In genomic region chr5:59041355-59041754, GRCh38 we compare ENCODE assay signal across 16 cellular contexts.
A peak's percentile ranks its signal among the peaks of the same experiment; 100 is the strongest.
DNase-seq lines count a peak whose midpoint lies in the region; ATAC-seq, FAIRE-seq and TF ChIP-seq lines count a peak whose summit lies in the region.
"Had no signal": no experiment of that assay in that cellular context is flagged by ENCODE, and none has a peak within 500 bp of the region (broad histone marks: within the 10 kb centered on the region; RNA-seq: fewer than 3 reads in every experiment).

No MANE protein-coding gene starts in this region.

- in situ Hi-C loops in KBM-7 (cut with MboI; ENCODE audit: low pct_unique_long_range_greater_than_20kb, low sequenced_read_pairs), result no loop called here

- H3K27me3 ChIP-seq in CD8-positive, alpha-beta T cell (ENCODE audit: insufficient read depth, low read length), result no peaks in the 10 kb centered on the region
- H3K27me3 ChIP-seq in aorta (ENCODE audit: control insufficient read depth in 1 of 2, insufficient read depth in 2 of 2, low read length in 1 of 2), result no peaks in the 10 kb centered on the region
- H3K27me3 ChIP-seq: tibial nerve had no signal

- no peaks in the 10 kb centered on the region for H3K79me2 ChIP-seq in OCI-LY7 (ENCODE audit: insufficient read depth, low read depth, low read length)

- H3K4me2 ChIP-seq in A549 (peak overlapping the region; percentile 94), OCI-LY7 (ENCODE audit: low read length) (no peak overlapping the region)
- H3K4me2 ChIP-seq: BLaER1 had no signal

- TF ChIP-seq EP300 in A549 (IDR thresholded peaks at IDR 0.05), result no peak

- no peaks in the 10 kb centered on the region for H3K36me3 ChIP-seq in CD8-positive, alpha-beta T cell (ENCODE audit: insufficient read depth, low read length)
- H3K36me3 ChIP-seq in OCI-LY7 (ENCODE audit: insufficient read depth, low read length) (no peaks in the 10 kb centered on the region), aorta (ENCODE audit: control insufficient read depth in 1 of 2, insufficient read depth in 2 of 2, low read length in 1 of 2) (no peaks in the 10 kb centered on the region)
- H3K36me3 ChIP-seq: BLaER1, cardiac muscle cell, tibial nerve had no signal

- POLR2A ChIA-PET in A549 (lab: Yijun Ruan, JAX), result interaction anchor here (1.3 to 2.0 kb wide), 4 partner anchors 15 to 150 kb away, joined by 4 to 12 read pairs (median 5); no protein-coding TSS in a partner anchor
- POLR2A ChIA-PET in CD8-positive, alpha-beta T cell (lab: Charles Lee), result interaction anchor here (1.1 to 2.4 kb wide), 4 partner anchors 36 to 90 kb away, joined by 4 to 17 read pairs (median 6); no protein-coding TSS in a partner anchor
- POLR2A ChIA-PET in activated CD8-positive, alpha-beta T cell treated with anti-CD3 and anti-CD28 coated beads for 36 hours (lab: Charles Lee), result interaction anchor here (0.7 to 3.3 kb wide), 3 partner anchors 11 to 86 kb away, joined by 4 to 18 read pairs (median 4); no protein-coding TSS in a partner anchor
- POLR2A ChIA-PET in OCI-LY7 (lab: Charles Lee), result interaction anchor here (0.7 kb wide), 1 partner anchor 154 kb away, joined by 3 read pairs; no protein-coding TSS in a partner anchor

- H3K9me3 ChIP-seq in A549 (no peaks in the 10 kb centered on the region), OCI-LY7 (ENCODE audit: low read length) (no peaks in the 10 kb centered on the region), aorta (ENCODE audit: control insufficient read depth, low read length) (no peaks in the 10 kb centered on the region)
- H3K9me3 ChIP-seq in CD8-positive, alpha-beta T cell (ENCODE audit: low read length), result no peaks in the 10 kb centered on the region
- H3K9me3 ChIP-seq: BLaER1, tibial nerve had no signal

- BruUV-seq in OCI-LY7 (replicated peaks; lab: Mats Ljungman, UMichigan), result no TSS peak

- WGBS in A549 (ENCODE audit: missing lambda C conversion rate), result 5% methylated on average over 1 of the region's 1 CpG
- 55 to 72% methylated on average over 1 of the region's 1 CpG for WGBS in aorta, 2 donors

- peak overlapping the region; percentile 19 for H3K27ac Mint-ChIP-seq in CD8-positive, alpha-beta T cell
- H3K27ac Mint-ChIP-seq in activated CD8-positive, alpha-beta T cell treated with anti-CD3 and anti-CD28 coated beads for 36 hours, result peak overlapping the region; percentile 9
- H3K27ac Mint-ChIP-seq in nephron, result no peak overlapping the region
- H3K27ac Mint-ChIP-seq: H9 had no signal

- H3K36me3 Mint-ChIP-seq in CD8-positive, alpha-beta T cell, result peaks cover 16% of the 10 kb centered on the region
- peaks cover 24% of the 10 kb centered on the region for H3K36me3 Mint-ChIP-seq in activated CD8-positive, alpha-beta T cell treated with anti-CD3 and anti-CD28 coated beads for 36 hours (ENCODE audit: low read depth)
- H3K36me3 Mint-ChIP-seq in nephron (ENCODE audit: low read depth), result no peaks in the 10 kb centered on the region

- peak in 1 of 2 experiments; percentile 54 for DNase-seq in A549 (ENCODE audit: low read depth in 1 of 2, low spot score in 1 of 2)
- no peak for DNase-seq in CD8-positive, alpha-beta T cell
- no peak for DNase-seq in activated CD8-positive, alpha-beta T cell treated with anti-CD3 and anti-CD28 coated beads for 36 hours
- DNase-seq in OCI-LY7 (ENCODE audit: low spot score), result no peak
- no peak for DNase-seq in KBM-7
- DNase-seq in aorta, result no peak
- DNase-seq: activated CD4-positive, alpha-beta T cell treated with anti-CD3 and anti-CD28 coated beads, Interleukin-2, amount 50 U/mL, for 4 hours; activated naive CD4-positive, alpha-beta T cell treated with anti-CD3 and anti-CD28 coated beads, Interleukin-2, amount 50 U/mL, for 16 hours; effector memory CD8-positive, alpha-beta T cell; H9; NCI-H1092; stimulated activated CD4-positive, alpha-beta T cell treated with anti-CD3 and anti-CD28 coated beads, Interleukin-2, amount 100 ng/mL, for 24 hours had no signal

- no peak overlapping the region for H3K4me3 Mint-ChIP-seq in CD8-positive, alpha-beta T cell
- peak overlapping the region; percentile 89 for H3K4me3 Mint-ChIP-seq in activated CD8-positive, alpha-beta T cell treated with anti-CD3 and anti-CD28 coated beads for 36 hours
- H3K4me3 Mint-ChIP-seq in nephron, result peak overlapping the region; percentile 59 to 96 (median 93)
- H3K4me3 Mint-ChIP-seq: H9 had no signal

- intact Hi-C loops in CD8-positive, alpha-beta T cell (cut with DNase I, micrococcal nuclease), result loop anchor here in 1 of 2 experiments (2.0 kb wide), 1 partner anchor 17 kb away; no protein-coding TSS in a partner anchor
- intact Hi-C loops in activated CD8-positive, alpha-beta T cell treated with anti-CD3 and anti-CD28 coated beads for 36 hours (cut with micrococcal nuclease), result no loop called here
- intact Hi-C loops in OCI-LY7 (cut with micrococcal nuclease; ENCODE audit: unreplicated experiment) (no loop called here), aorta (cut with DNase I) (no loop called here)

- no peaks in the 10 kb centered on the region for H4K20me1 ChIP-seq in OCI-LY7 (ENCODE audit: insufficient read depth, low read length)
- H4K20me1 ChIP-seq: BLaER1 had no signal

- TF ChIP-seq CTCF in A549 (IDR thresholded peaks at IDR 0.05), result no peak
- no peak for TF ChIP-seq CTCF in CD8-positive, alpha-beta T cell (IDR thresholded peaks at IDR 0.05)
- TF ChIP-seq CTCF in activated CD8-positive, alpha-beta T cell treated with anti-CD3 and anti-CD28 coated beads for 36 hours (IDR thresholded peaks at IDR 0.05), result no peak
- TF ChIP-seq CTCF in nephron (IDR thresholded peaks at IDR 0.05; ENCODE audit: unreplicated experiment in 3 of 3), result no peak
- TF ChIP-seq CTCF in OCI-LY7 (conservative IDR thresholded peaks at IDR 0.05; ENCODE audit: low read length), result no peak

- CTCF ChIA-PET in A549 (lab: Yijun Ruan, JAX) (interaction anchor here (0.6 to 3.0 kb wide), 8 partner anchors 9 to 154 kb away, joined by 3 to 8 read pairs (median 4); no protein-coding TSS in a partner anchor), OCI-LY7 (lab: Charles Lee; ENCODE audit: unreplicated experiment) (no interaction called here)
- CTCF ChIA-PET in CD8-positive, alpha-beta T cell (lab: Charles Lee), result interaction anchor here (0.7 to 2.9 kb wide), 5 partner anchors 87 to 133 kb away, joined by 3 to 22 read pairs (median 3); no protein-coding TSS in a partner anchor
- CTCF ChIA-PET in activated CD8-positive, alpha-beta T cell treated with anti-CD3 and anti-CD28 coated beads for 36 hours (lab: Charles Lee), result interaction anchor here (1.0 to 2.7 kb wide), 8 partner anchors 15 to 155 kb away, joined by 3 to 16 read pairs (median 5); no protein-coding TSS in a partner anchor

- H2AFZ ChIP-seq in OCI-LY7 (ENCODE audit: low read length), result no peak overlapping the region

- no peaks in the 10 kb centered on the region for H3K27me3 Mint-ChIP-seq in CD8-positive, alpha-beta T cell (ENCODE audit: low read depth)
- H3K27me3 Mint-ChIP-seq in activated CD8-positive, alpha-beta T cell treated with anti-CD3 and anti-CD28 coated beads for 36 hours, result no peaks in the 10 kb centered on the region
- peaks cover 6% of the 10 kb centered on the region for H3K27me3 Mint-ChIP-seq in nephron (ENCODE audit: low read depth)
- H3K27me3 Mint-ChIP-seq: effector memory CD8-positive, alpha-beta T cell had no signal

- peak overlapping the region; percentile 74; the same call in 1 of the 3 replicates for H3K4me3 ChIP-seq in A549
- no peak overlapping the region for H3K4me3 ChIP-seq in CD8-positive, alpha-beta T cell (ENCODE audit: low read depth, low read length)
- H3K4me3 ChIP-seq in OCI-LY7 (ENCODE audit: low read depth, low read length, poor library complexity, severe bottlenecking), result no peak overlapping the region
- H3K4me3 ChIP-seq in aorta (ENCODE audit: low read length in 2 of 2), result no peak overlapping the region
- H3K4me3 ChIP-seq: BLaER1, cardiac muscle cell, tibial nerve had no signal

- ATAC-seq in A549, result no peak
- ATAC-seq in CD8-positive, alpha-beta T cell, result no peak
- no peak for ATAC-seq in activated CD8-positive, alpha-beta T cell treated with anti-CD3 and anti-CD28 coated beads for 36 hours
- ATAC-seq in aorta (ENCODE audit: low FRiP score), result no peak
- ATAC-seq: effector memory CD8-positive, alpha-beta T cell had no signal

- H3K27ac ChIP-seq in A549 (peak overlapping the region; percentile 95 to 99), OCI-LY7 (ENCODE audit: low read depth, low read length, poor library complexity, severe bottlenecking) (no peak overlapping the region), aorta (ENCODE audit: low read depth in 1 of 2, low read length in 2 of 2) (peak overlapping the region in 1 of 2 donors; percentile 49)
- no peak overlapping the region for H3K27ac ChIP-seq in CD8-positive, alpha-beta T cell (ENCODE audit: low read depth, low read length)
- H3K27ac ChIP-seq: BLaER1, cardiac muscle cell had no signal

- H3K9me3 Mint-ChIP-seq in CD8-positive, alpha-beta T cell, result no peaks in the 10 kb centered on the region
- no peaks in the 10 kb centered on the region for H3K9me3 Mint-ChIP-seq in activated CD8-positive, alpha-beta T cell treated with anti-CD3 and anti-CD28 coated beads for 36 hours
- H3K9me3 Mint-ChIP-seq in nephron, result no peaks in the 10 kb centered on the region
- H3K9me3 Mint-ChIP-seq: effector memory CD8-positive, alpha-beta T cell; H9 had no signal

- TF ChIP-seq RAD21 in A549 (conservative IDR thresholded peaks at IDR 0.05 in 1 of 2, IDR thresholded peaks at IDR 0.05 in 1 of 2), result no peak

- peak; percentile 86 for FAIRE-seq in A549 (lab: Jason Lieb, UNC)

- H3K4me1 ChIP-seq in A549 (peaks cover 50% of the 10 kb centered on the region), OCI-LY7 (ENCODE audit: insufficient read depth, low read length, poor library complexity, severe bottlenecking) (no peaks in the 10 kb centered on the region), aorta (ENCODE audit: control insufficient read depth in 1 of 2, insufficient read depth in 2 of 2, low read length in 2 of 2) (peaks cover 0 to 5% of the 10 kb centered on the region in 2 donors)
- H3K4me1 ChIP-seq in CD8-positive, alpha-beta T cell (ENCODE audit: insufficient read depth, low read length), result peaks cover 25% of the 10 kb centered on the region

- peaks cover 39% of the 10 kb centered on the region for H3K4me1 Mint-ChIP-seq in CD8-positive, alpha-beta T cell (ENCODE audit: low read depth)
- peaks cover 26% of the 10 kb centered on the region for H3K4me1 Mint-ChIP-seq in activated CD8-positive, alpha-beta T cell treated with anti-CD3 and anti-CD28 coated beads for 36 hours (ENCODE audit: low read depth)
- H3K4me1 Mint-ChIP-seq in nephron, result peaks cover 29% of the 10 kb centered on the region

- TF ChIP-seq POLR2A in A549 (IDR thresholded peaks at IDR 0.05; ENCODE audit: low read length), result no peak

- H3K9me2 ChIP-seq in OCI-LY7 (ENCODE audit: insufficient read depth, low read length), result no peaks in the 10 kb centered on the region

TF ChIP-seq in A549, 52 proteins besides CTCF, POLR2A, EP300 and RAD21 (continues in another document):
- TF ChIP-seq JUN (IDR thresholded peaks at IDR 0.05) (no peak; a peak in 2 of 5 replicates), EHF (CRISPR knock-in tag; IDR thresholded peaks at IDR 0.05) (peak; percentile 79), RFX5 (IDR thresholded peaks at IDR 0.05) (no peak), NFE2L2 (conservative IDR thresholded peaks at IDR 0.05; ENCODE audit: low read length) (no peak), HOXA7 (CRISPR knock-in tag; IDR thresholded peaks at IDR 0.05) (peak; percentile 46; the same call in 1 of the 2 replicates), EHMT2 (IDR thresholded peaks at IDR 0.05; ENCODE audit: low read depth) (no peak), HDAC2 (IDR thresholded peaks at IDR 0.05) (no peak), NR3C1 (IDR thresholded peaks at IDR 0.05) (no peak)

Comparison
In these comparisons a context has a peak if more than half of its experiments do, and no peak if none do; other contexts are left out.
1. H3K27ac ChIP-seq: peak in A549 (2 of 2); none in CD8-positive, alpha-beta T cell (single experiment) and OCI-LY7 (single experiment).
2. H3K27ac Mint-ChIP-seq: peak in CD8-positive, alpha-beta T cell (single experiment) and activated CD8-positive, alpha-beta T cell treated with anti-CD3 and anti-CD28 coated beads for 36 hours (single experiment); none in nephron (0 of 3).